Comparison of ENCODE assay signal across 23 cellular contexts in the genomic region with DNA sequence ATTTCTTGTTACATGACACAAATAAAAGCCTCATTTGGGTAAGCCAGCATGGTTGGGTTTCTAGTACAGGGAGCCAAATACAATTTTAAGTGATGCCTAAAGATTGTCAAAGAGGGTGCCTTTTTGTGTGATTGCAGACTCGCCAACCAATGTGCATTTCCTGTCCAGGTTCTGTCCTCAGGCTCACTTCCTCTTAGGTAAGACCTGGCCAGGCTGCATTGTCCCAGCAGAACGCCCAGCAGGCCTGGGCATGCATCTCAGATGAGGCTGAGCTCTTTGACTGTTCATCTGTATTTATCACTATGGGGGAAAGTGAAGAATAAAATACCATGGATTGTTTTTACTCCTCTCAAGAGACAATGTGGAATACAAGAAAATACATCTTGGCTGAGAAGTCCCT. TPM values are rescaled to one million over a fixed set of nuclear protein-coding genes. Genes with fewer than 3 reads are reported as not detected.
A peak's percentile ranks its signal among the peaks of the same experiment; 100 is the strongest.
DNase-seq lines count a peak whose midpoint lies in the region; ATAC-seq and TF ChIP-seq lines count a peak whose summit lies in the region.
"Had no signal": no experiment of that assay in that cellular context is flagged by ENCODE, and none has a peak within 500 bp of the region (broad histone marks: within the 10 kb centered on the region; RNA-seq: fewer than 3 reads in every experiment).

No MANE protein-coding gene starts in this region.

- H3K9me3 ChIP-seq in thyroid gland: no peaks in the 10 kb centered on the region
- H3K9me3 ChIP-seq: left lung, MG63, sigmoid colon had no signal

- H3K4me3 ChIP-seq in NB4 (ENCODE audit: low read depth, low read length): no peak overlapping the region
- no peak overlapping the region for H3K4me3 ChIP-seq in thyroid gland (replicated peaks in 1 of 3)
- H3K4me3 ChIP-seq: left lung, MG63, sigmoid colon had no signal

- no peaks in the 10 kb centered on the region for H3K27me3 ChIP-seq in thyroid gland
- H3K27me3 ChIP-seq: left lung had no signal

- intact Hi-C loops in thyroid gland (cut with DNase I): no loop called here

- no peaks in the 10 kb centered on the region for H3K36me3 ChIP-seq in thyroid gland
- H3K36me3 ChIP-seq: left lung, MG63, sigmoid colon had no signal

- no peaks in the 10 kb centered on the region for H3K36me3 Mint-ChIP-seq in naive B cell
- H3K36me3 Mint-ChIP-seq: mesothelial cell of epicardium had no signal

- H3K4me1 Mint-ChIP-seq in naive B cell: peaks cover 10 to 23% (median 18%) of the 10 kb centered on the region in 3 donors

- no peak overlapping the region for H3K27ac ChIP-seq in thyroid gland
- H3K27ac ChIP-seq: 22Rv1, left lung, parathyroid adenoma, sigmoid colon had no signal

- H3K4me3 Mint-ChIP-seq in naive B cell: peak overlapping the region in 1 of 8 donors; percentile 17
- H3K4me3 Mint-ChIP-seq: activated T-cell treated with anti-CD3 and anti-CD28 coated beads, Interleukin-2, amount 50 U/mL, for 24 hours; mesothelial cell of epicardium; nephron had no signal

- ATAC-seq in naive B cell (ENCODE audit: low read depth in 2 of 2): peak; percentile 25 to 27
- no peak for ATAC-seq in HG02588 (IDR thresholded peaks at IDR 0.05; ENCODE audit: unreplicated experiment)
- ATAC-seq: left lung had no signal

- no peak for TF ChIP-seq CTCF in NB4 (IDR thresholded peaks at IDR 0.05; ENCODE audit: low read depth, low read length)
- TF ChIP-seq CTCF in thyroid gland (IDR thresholded peaks at IDR 0.05): no peak

- no peak for TF ChIP-seq POLR2A in NB4 (IDR thresholded peaks at IDR 0.05; ENCODE audit: extremely low read depth, insufficient read length)
- no peak for TF ChIP-seq POLR2A in thyroid gland (IDR thresholded peaks at IDR 0.05)

- DNase-seq in DMS53 (lab: John Stamatoyannopoulos, UW) (peak; percentile 32), DMS53 treated with DMSO at 0.1 percent for 48 hours (lab: John Stamatoyannopoulos, UW; ENCODE audit: unreplicated experiment) (no peak), NB4 (ENCODE audit: low read depth) (peak; percentile 29), SKM-1 treated with dmso at 0.1 percent for 144 hours (lab: John Stamatoyannopoulos, UW; ENCODE audit: unreplicated experiment) (peak; percentile 77), naive B cell (no peak), NCI-H187 (lab: John Stamatoyannopoulos, UW) (no peak), thyroid gland (no peak)
- DNase-seq: activated T-cell treated with anti-CD3 and anti-CD28 coated beads, Interleukin-2, amount 50 U/mL, for 24 hours; amniotic stem cell; cortex of kidney; H7; head of caudate nucleus; left lung; MG63; NCI-H1930; sigmoid colon; stimulated activated CD4-positive, alpha-beta T cell treated with anti-CD3 and anti-CD28 coated beads, Interleukin-15, amount 100 ng/mL, for 24 hours; trophoblast cell had no signal

- 71 to 72% methylated on average over 2 of the region's 2 CpGs for WGBS in thyroid gland, 2 donors

- H3K4me1 ChIP-seq in thyroid gland: no peaks in the 10 kb centered on the region
- H3K4me1 ChIP-seq: parathyroid adenoma, sigmoid colon had no signal

- H3K27me3 Mint-ChIP-seq in naive B cell: peaks cover 4 to 10% (median 9%) of the 10 kb centered on the region in 3 donors

- no peak overlapping the region for H3K27ac Mint-ChIP-seq in naive B cell
- H3K27ac Mint-ChIP-seq: activated T-cell treated with anti-CD3 and anti-CD28 coated beads, Interleukin-2, amount 50 U/mL, for 24 hours; mesothelial cell of epicardium; nephron had no signal

- H3K9me3 Mint-ChIP-seq in naive B cell: no peaks in the 10 kb centered on the region
- H3K9me3 Mint-ChIP-seq: activated T-cell treated with anti-CD3 and anti-CD28 coated beads, Interleukin-2, amount 50 U/mL, for 24 hours; mesothelial cell of epicardium; nephron had no signal

RNA-seq across cellular contexts. Expression of a gene that starts 49.7 kb away (rescaled TPM):
- 1 to 10 TPM; 1.1 to 2.4 (median 1.3) TPM for polyA plus RNA-seq in naive B cell (ENCODE audit: low read depth in 6 of 6)
- 10 to 100 TPM in 1 of 4 donors, 1 to 10 TPM in 3; 3.8 to 12.5 (median 4.6) TPM for total RNA-seq in thyroid gland

Comparison
In these comparisons a context has a peak if more than half of its experiments do, and no peak if none do; other contexts are left out.
1. DNase-seq: peak in DMS53 (single experiment), NB4 (single experiment) and SKM-1 treated with dmso at 0.1 percent for 144 hours (single experiment); none in DMS53 treated with DMSO at 0.1 percent for 48 hours (single experiment), naive B cell (single experiment), NCI-H187 (0 of 2) and thyroid gland (0 of 2).